Comparison of ENCODE assay signal across 1 cellular context in the genomic region with DNA sequence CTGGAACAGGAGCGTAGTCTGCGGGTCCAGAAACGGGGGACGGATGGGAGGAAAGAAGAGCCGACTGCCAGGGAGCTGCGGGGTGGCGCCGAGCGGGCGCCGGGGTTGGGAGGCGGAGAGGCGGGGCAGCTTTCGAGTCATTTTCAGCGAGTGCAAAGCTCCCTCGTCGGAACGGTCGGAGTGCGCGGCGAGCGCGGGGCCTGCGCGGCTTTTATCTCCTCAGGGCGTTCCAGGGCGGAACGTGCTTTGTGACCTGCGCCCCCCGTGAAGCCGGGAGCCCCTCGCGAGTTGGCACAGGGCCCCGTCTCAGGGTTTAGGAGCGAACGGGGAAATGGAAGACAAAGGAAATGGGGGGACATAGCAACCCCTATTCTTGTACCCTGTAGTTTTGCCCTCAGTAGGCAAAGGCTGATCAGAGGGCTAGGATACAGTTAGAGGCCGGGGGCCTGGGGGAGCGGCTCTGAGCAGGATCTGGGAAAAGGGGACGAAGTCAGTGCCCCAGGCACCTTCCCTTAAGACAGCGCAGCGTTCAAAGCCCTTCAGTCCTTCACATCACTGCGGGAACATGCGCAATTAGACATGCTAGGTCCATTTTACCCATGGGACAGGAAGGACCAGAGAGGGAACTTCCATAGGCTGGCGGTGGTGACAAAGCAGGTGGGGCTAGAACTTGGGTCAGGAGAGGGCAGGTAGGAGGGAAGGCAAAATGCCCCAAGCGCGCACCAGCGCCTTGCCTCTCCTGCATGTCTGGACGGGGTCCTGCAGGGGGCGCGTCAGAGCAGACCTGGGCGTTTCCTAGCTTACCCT.
TF ChIP-seq lines count a peak whose summit lies in the region.

No MANE protein-coding gene starts in this region.

TF ChIP-seq in HepG2, 621 proteins besides CTCF, POLR2A, EP300 and RAD21 (continued from another document and continues in another):
- TF ChIP-seq, protein P1, sequence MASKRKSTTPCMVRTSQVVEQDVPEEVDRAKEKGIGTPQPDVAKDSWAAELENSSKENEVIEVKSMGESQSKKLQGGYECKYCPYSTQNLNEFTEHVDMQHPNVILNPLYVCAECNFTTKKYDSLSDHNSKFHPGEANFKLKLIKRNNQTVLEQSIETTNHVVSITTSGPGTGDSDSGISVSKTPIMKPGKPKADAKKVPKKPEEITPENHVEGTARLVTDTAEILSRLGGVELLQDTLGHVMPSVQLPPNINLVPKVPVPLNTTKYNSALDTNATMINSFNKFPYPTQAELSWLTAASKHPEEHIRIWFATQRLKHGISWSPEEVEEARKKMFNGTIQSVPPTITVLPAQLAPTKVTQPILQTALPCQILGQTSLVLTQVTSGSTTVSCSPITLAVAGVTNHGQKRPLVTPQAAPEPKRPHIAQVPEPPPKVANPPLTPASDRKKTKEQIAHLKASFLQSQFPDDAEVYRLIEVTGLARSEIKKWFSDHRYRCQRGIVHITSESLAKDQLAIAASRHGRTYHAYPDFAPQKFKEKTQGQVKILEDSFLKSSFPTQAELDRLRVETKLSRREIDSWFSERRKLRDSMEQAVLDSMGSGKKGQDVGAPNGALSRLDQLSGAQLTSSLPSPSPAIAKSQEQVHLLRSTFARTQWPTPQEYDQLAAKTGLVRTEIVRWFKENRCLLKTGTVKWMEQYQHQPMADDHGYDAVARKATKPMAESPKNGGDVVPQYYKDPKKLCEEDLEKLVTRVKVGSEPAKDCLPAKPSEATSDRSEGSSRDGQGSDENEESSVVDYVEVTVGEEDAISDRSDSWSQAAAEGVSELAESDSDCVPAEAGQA (IDR thresholded peaks at IDR 0.05; ENCODE audit: low read depth) = no peak
- TF ChIP-seq, protein P1 (CRISPR knock-in tag; IDR thresholded peaks at IDR 0.05; ENCODE audit: borderline replicate concordance) = no peak
- TF ChIP-seq, protein P2, sequence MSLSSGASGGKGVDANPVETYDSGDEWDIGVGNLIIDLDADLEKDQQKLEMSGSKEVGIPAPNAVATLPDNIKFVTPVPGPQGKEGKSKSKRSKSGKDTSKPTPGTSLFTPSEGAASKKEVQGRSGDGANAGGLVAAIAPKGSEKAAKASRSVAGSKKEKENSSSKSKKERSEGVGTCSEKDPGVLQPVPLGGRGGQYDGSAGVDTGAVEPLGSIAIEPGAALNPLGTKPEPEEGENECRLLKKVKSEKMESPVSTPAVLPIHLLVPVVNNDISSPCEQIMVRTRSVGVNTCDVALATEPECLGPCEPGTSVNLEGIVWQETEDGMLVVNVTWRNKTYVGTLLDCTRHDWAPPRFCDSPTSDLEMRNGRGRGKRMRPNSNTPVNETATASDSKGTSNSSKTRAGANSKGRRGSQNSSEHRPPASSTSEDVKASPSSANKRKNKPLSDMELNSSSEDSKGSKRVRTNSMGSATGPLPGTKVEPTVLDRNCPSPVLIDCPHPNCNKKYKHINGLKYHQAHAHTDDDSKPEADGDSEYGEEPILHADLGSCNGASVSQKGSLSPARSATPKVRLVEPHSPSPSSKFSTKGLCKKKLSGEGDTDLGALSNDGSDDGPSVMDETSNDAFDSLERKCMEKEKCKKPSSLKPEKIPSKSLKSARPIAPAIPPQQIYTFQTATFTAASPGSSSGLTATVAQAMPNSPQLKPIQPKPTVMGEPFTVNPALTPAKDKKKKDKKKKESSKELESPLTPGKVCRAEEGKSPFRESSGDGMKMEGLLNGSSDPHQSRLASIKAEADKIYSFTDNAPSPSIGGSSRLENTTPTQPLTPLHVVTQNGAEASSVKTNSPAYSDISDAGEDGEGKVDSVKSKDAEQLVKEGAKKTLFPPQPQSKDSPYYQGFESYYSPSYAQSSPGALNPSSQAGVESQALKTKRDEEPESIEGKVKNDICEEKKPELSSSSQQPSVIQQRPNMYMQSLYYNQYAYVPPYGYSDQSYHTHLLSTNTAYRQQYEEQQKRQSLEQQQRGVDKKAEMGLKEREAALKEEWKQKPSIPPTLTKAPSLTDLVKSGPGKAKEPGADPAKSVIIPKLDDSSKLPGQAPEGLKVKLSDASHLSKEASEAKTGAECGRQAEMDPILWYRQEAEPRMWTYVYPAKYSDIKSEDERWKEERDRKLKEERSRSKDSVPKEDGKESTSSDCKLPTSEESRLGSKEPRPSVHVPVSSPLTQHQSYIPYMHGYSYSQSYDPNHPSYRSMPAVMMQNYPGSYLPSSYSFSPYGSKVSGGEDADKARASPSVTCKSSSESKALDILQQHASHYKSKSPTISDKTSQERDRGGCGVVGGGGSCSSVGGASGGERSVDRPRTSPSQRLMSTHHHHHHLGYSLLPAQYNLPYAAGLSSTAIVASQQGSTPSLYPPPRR (CRISPR knock-in tag; IDR thresholded peaks at IDR 0.05; ENCODE audit: borderline replicate concordance) = peak; percentile 25; the same call in 1 of the 2 replicates
- TF ChIP-seq ZKSCAN1 (IDR thresholded peaks at IDR 0.05; ENCODE audit: low read length) = no peak
- TF ChIP-seq U2AF1 (optimal IDR thresholded peaks at IDR 0.05; ENCODE audit: low read depth, low read length) = peak; percentile 42
- TF ChIP-seq ZNF274 (CRISPR knock-in tag; IDR thresholded peaks at IDR 0.05) = no peak
- TF ChIP-seq, protein P3, sequence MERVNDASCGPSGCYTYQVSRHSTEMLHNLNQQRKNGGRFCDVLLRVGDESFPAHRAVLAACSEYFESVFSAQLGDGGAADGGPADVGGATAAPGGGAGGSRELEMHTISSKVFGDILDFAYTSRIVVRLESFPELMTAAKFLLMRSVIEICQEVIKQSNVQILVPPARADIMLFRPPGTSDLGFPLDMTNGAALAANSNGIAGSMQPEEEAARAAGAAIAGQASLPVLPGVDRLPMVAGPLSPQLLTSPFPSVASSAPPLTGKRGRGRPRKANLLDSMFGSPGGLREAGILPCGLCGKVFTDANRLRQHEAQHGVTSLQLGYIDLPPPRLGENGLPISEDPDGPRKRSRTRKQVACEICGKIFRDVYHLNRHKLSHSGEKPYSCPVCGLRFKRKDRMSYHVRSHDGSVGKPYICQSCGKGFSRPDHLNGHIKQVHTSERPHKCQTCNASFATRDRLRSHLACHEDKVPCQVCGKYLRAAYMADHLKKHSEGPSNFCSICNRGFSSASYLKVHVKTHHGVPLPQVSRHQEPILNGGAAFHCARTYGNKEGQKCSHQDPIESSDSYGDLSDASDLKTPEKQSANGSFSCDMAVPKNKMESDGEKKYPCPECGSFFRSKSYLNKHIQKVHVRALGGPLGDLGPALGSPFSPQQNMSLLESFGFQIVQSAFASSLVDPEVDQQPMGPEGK (CRISPR knock-in tag; IDR thresholded peaks at IDR 0.05) = 0 out of 2 replicates have a peak, but pooled peaks have one; percentile 20
- no peak for TF ChIP-seq AGO1 (IDR thresholded peaks at IDR 0.05; ENCODE audit: low read depth, low read length, poor library complexity, severe bottlenecking)
- no peak for TF ChIP-seq MZF1 (CRISPR knock-in tag; IDR thresholded peaks at IDR 0.05; ENCODE audit: borderline replicate concordance)
- TF ChIP-seq ZNF337 (CRISPR knock-in tag; IDR thresholded peaks at IDR 0.05; ENCODE audit: borderline replicate concordance, low read depth) = no peak
- no peak for TF ChIP-seq PPARG (CRISPR knock-in tag; conservative IDR thresholded peaks at IDR 0.05)
- peak; percentile 83; the same call in 1 of the 2 replicates for TF ChIP-seq ZNF260 (CRISPR knock-in tag; IDR thresholded peaks at IDR 0.05; ENCODE audit: borderline replicate concordance, low read depth)
- TF ChIP-seq SMAD1 (CRISPR knock-in tag; IDR thresholded peaks at IDR 0.05; ENCODE audit: borderline replicate concordance, low read depth) = peak; percentile 56; the same call in 1 of the 2 replicates
- TF ChIP-seq, protein P4, sequence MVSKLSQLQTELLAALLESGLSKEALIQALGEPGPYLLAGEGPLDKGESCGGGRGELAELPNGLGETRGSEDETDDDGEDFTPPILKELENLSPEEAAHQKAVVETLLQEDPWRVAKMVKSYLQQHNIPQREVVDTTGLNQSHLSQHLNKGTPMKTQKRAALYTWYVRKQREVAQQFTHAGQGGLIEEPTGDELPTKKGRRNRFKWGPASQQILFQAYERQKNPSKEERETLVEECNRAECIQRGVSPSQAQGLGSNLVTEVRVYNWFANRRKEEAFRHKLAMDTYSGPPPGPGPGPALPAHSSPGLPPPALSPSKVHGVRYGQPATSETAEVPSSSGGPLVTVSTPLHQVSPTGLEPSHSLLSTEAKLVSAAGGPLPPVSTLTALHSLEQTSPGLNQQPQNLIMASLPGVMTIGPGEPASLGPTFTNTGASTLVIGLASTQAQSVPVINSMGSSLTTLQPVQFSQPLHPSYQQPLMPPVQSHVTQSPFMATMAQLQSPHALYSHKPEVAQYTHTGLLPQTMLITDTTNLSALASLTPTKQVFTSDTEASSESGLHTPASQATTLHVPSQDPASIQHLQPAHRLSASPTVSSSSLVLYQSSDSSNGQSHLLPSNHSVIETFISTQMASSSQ (IDR thresholded peaks at IDR 0.05; ENCODE audit: low read depth) = no peak
- TF ChIP-seq, protein P4 (CRISPR knock-in tag; IDR thresholded peaks at IDR 0.05; ENCODE audit: borderline replicate concordance) = 0 out of 2 replicates have a peak, but pooled peaks have one; percentile 26
- TF ChIP-seq, protein P5, sequence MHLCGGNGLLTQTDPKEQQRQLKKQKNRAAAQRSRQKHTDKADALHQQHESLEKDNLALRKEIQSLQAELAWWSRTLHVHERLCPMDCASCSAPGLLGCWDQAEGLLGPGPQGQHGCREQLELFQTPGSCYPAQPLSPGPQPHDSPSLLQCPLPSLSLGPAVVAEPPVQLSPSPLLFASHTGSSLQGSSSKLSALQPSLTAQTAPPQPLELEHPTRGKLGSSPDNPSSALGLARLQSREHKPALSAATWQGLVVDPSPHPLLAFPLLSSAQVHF (CRISPR knock-in tag; IDR thresholded peaks at IDR 0.05) = no peak
- TF ChIP-seq, protein P6, sequence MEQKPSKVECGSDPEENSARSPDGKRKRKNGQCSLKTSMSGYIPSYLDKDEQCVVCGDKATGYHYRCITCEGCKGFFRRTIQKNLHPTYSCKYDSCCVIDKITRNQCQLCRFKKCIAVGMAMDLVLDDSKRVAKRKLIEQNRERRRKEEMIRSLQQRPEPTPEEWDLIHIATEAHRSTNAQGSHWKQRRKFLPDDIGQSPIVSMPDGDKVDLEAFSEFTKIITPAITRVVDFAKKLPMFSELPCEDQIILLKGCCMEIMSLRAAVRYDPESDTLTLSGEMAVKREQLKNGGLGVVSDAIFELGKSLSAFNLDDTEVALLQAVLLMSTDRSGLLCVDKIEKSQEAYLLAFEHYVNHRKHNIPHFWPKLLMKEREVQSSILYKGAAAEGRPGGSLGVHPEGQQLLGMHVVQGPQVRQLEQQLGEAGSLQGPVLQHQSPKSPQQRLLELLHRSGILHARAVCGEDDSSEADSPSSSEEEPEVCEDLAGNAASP (CRISPR knock-in tag; IDR thresholded peaks at IDR 0.05; ENCODE audit: borderline replicate concordance) = no peak
- TF ChIP-seq ZNF44 (CRISPR knock-in tag; IDR thresholded peaks at IDR 0.05) = no peak
- no peak for TF ChIP-seq TOE1 (CRISPR knock-in tag; IDR thresholded peaks at IDR 0.05)
- no peak for TF ChIP-seq ZBTB7A (CRISPR knock-in tag; IDR thresholded peaks at IDR 0.05)
- TF ChIP-seq, protein P7, sequence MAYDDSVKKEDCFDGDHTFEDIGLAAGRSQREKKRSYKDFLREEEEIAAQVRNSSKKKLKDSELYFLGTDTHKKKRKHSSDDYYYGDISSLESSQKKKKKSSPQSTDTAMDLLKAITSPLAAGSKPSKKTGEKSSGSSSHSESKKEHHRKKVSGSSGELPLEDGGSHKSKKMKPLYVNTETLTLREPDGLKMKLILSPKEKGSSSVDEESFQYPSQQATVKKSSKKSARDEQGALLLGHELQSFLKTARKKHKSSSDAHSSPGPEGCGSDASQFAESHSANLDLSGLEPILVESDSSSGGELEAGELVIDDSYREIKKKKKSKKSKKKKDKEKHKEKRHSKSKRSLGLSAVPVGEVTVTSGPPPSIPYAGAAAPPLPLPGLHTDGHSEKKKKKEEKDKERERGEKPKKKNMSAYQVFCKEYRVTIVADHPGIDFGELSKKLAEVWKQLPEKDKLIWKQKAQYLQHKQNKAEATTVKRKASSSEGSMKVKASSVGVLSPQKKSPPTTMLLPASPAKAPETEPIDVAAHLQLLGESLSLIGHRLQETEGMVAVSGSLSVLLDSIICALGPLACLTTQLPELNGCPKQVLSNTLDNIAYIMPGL (CRISPR knock-in tag; IDR thresholded peaks at IDR 0.05; ENCODE audit: borderline replicate concordance in 1 of 2, low read depth in 1 of 2) = peak; percentile 27 to 35; a peak in 1 of 4 replicates
- no peak for TF ChIP-seq GATA4 (IDR thresholded peaks at IDR 0.05; ENCODE audit: borderline replicate concordance, low read depth)
- peak; percentile 41; the same call in 1 of the 2 replicates for TF ChIP-seq ZFY (CRISPR knock-in tag; IDR thresholded peaks at IDR 0.05)
- 0 out of 2 replicates have a peak, but pooled peaks have one; percentile 55 for TF ChIP-seq NCOA1 (CRISPR knock-in tag; IDR thresholded peaks at IDR 0.05)
- TF ChIP-seq SMYD3 (CRISPR knock-in tag; IDR thresholded peaks at IDR 0.05) = no peak
- TF ChIP-seq ZNF546 (CRISPR knock-in tag; conservative IDR thresholded peaks at IDR 0.05) = no peak
- TF ChIP-seq ELF3 (CRISPR knock-in tag; IDR thresholded peaks at IDR 0.05) = no peak
- TF ChIP-seq SOX6 (IDR thresholded peaks at IDR 0.05) = no peak
- TF ChIP-seq SOX6 (CRISPR knock-in tag; IDR thresholded peaks at IDR 0.05) = 0 out of 2 replicates have a peak, but pooled peaks have one; percentile 34
- TF ChIP-seq ZIK1 (CRISPR knock-in tag; IDR thresholded peaks at IDR 0.05; ENCODE audit: borderline replicate concordance, low read depth) = no peak
- peak; percentile 17; the same call in 1 of the 2 replicates for TF ChIP-seq ZFP90 (CRISPR knock-in tag; IDR thresholded peaks at IDR 0.05; ENCODE audit: borderline replicate concordance)
